Comparison of ENCODE assay signal across 18 cellular contexts in genomic region chr17:42106009-42106408, GRCh38. TPM values are rescaled to one million over a fixed set of nuclear protein-coding genes. Genes with fewer than 3 reads are reported as not detected.
A peak's percentile ranks its signal among the peaks of the same experiment; 100 is the strongest.
DNase-seq lines count a peak whose midpoint lies in the region; ATAC-seq and TF ChIP-seq lines count a peak whose summit lies in the region.
"Had no signal": no experiment of that assay in that cellular context is flagged by ENCODE, and none has a peak within 500 bp of the region (broad histone marks: within the 10 kb centered on the region; RNA-seq: fewer than 3 reads in every experiment).

No MANE protein-coding gene starts in this region.

- H3K4me3 ChIP-seq in brain microvascular endothelial cell (ENCODE audit: low read depth, low read length): no peak overlapping the region
- H3K4me3 ChIP-seq: HAP-1 had no signal

- H3K27me3 ChIP-seq in brain microvascular endothelial cell (replicated peaks): no peaks in the 10 kb centered on the region

- H3K27ac ChIP-seq in brain microvascular endothelial cell: no peak overlapping the region
- H3K27ac ChIP-seq: HL-60 had no signal

- no peak for DNase-seq in activated naive CD8-positive, alpha-beta T cell treated with anti-CD3 and anti-CD28 coated beads, Interleukin-2, amount 10 ng/mL, durations not matched to agents 7 days and 5 days
- no peak for DNase-seq in activated naive CD8-positive, alpha-beta T cell treated with anti-CD3 and anti-CD28 coated beads for 36 hours
- no peak for DNase-seq in memory B cell (ENCODE audit: low spot score in 2 of 2)
- no peak for DNase-seq in type B pancreatic cell (ENCODE audit: extremely low spot score, unreplicated experiment)
- no peak for DNase-seq in OCI-M2 (lab: John Stamatoyannopoulos, UW; ENCODE audit: unreplicated experiment)
- no peak for DNase-seq in NCI-H187 (lab: John Stamatoyannopoulos, UW)
- DNase-seq in brain microvascular endothelial cell: no peak
- DNase-seq: Caco-2, GF-D8, GOT3, HFFc6 had no signal

- no peaks in the 10 kb centered on the region for H3K27me3 Mint-ChIP-seq in activated naive CD8-positive, alpha-beta T cell treated with anti-CD3 and anti-CD28 coated beads, Interleukin-2, amount 10 ng/mL, durations not matched to agents 7 days and 5 days
- H3K27me3 Mint-ChIP-seq in activated naive CD8-positive, alpha-beta T cell treated with anti-CD3 and anti-CD28 coated beads for 36 hours: no peaks in the 10 kb centered on the region
- H3K27me3 Mint-ChIP-seq in brain: peaks cover 28% of the 10 kb centered on the region
- no peaks in the 10 kb centered on the region for H3K27me3 Mint-ChIP-seq in memory B cell
- peaks cover 31% of the 10 kb centered on the region for H3K27me3 Mint-ChIP-seq in type B pancreatic cell
- H3K27me3 Mint-ChIP-seq: CD8-positive, alpha-beta memory T cell had no signal

- in situ Hi-C loops in brain microvascular endothelial cell (cut with HindIII; ENCODE audit: low pct_ligation_motif_present, low sequenced_read_pairs): loop anchor here (25.0 kb wide), 1 partner anchor 144 kb away; the partner anchor contains the start of gene CNP

- no peak overlapping the region for H3K27ac Mint-ChIP-seq in activated naive CD8-positive, alpha-beta T cell treated with anti-CD3 and anti-CD28 coated beads, Interleukin-2, amount 10 ng/mL, durations not matched to agents 7 days and 5 days
- H3K27ac Mint-ChIP-seq in activated naive CD8-positive, alpha-beta T cell treated with anti-CD3 and anti-CD28 coated beads for 36 hours: no peak overlapping the region
- no peak overlapping the region for H3K27ac Mint-ChIP-seq in brain
- H3K27ac Mint-ChIP-seq in memory B cell: no peak overlapping the region
- no peak overlapping the region for H3K27ac Mint-ChIP-seq in type B pancreatic cell
- H3K27ac Mint-ChIP-seq: CD14-positive monocyte, HFFc6 had no signal

- H3K4me3 Mint-ChIP-seq in activated naive CD8-positive, alpha-beta T cell treated with anti-CD3 and anti-CD28 coated beads, Interleukin-2, amount 10 ng/mL, durations not matched to agents 7 days and 5 days: peak overlapping the region; percentile 19
- H3K4me3 Mint-ChIP-seq in activated naive CD8-positive, alpha-beta T cell treated with anti-CD3 and anti-CD28 coated beads for 36 hours: no peak overlapping the region
- H3K4me3 Mint-ChIP-seq in brain (peak overlapping the region in 4 of 5 experiments; percentile 21 to 49 (median 48)), memory B cell (peak overlapping the region; percentile 22), type B pancreatic cell (peak overlapping the region; percentile 64)
- H3K4me3 Mint-ChIP-seq: CD14-positive monocyte; CD8-positive, alpha-beta memory T cell; HFFc6 had no signal

- H3K9me3 Mint-ChIP-seq in activated naive CD8-positive, alpha-beta T cell treated with anti-CD3 and anti-CD28 coated beads, Interleukin-2, amount 10 ng/mL, durations not matched to agents 7 days and 5 days: no peaks in the 10 kb centered on the region
- H3K9me3 Mint-ChIP-seq in activated naive CD8-positive, alpha-beta T cell treated with anti-CD3 and anti-CD28 coated beads for 36 hours: no peaks in the 10 kb centered on the region
- H3K9me3 Mint-ChIP-seq in brain (no peaks in the 10 kb centered on the region), memory B cell (no peaks in the 10 kb centered on the region), type B pancreatic cell (no peaks in the 10 kb centered on the region)
- H3K9me3 Mint-ChIP-seq: CD14-positive monocyte; CD8-positive, alpha-beta memory T cell; HFFc6 had no signal

- no peaks in the 10 kb centered on the region for H3K36me3 ChIP-seq in brain microvascular endothelial cell (replicated peaks)
- H3K36me3 ChIP-seq: HAP-1 had no signal

- TF ChIP-seq CTCF in brain (conservative IDR thresholded peaks at IDR 0.05): no peak
- no peak for TF ChIP-seq CTCF in type B pancreatic cell (conservative IDR thresholded peaks at IDR 0.05)
- TF ChIP-seq CTCF in brain microvascular endothelial cell (IDR thresholded peaks at IDR 0.05; ENCODE audit: low read depth, low read length, missing control alignments): no peak

- H3K36me3 Mint-ChIP-seq in activated naive CD8-positive, alpha-beta T cell treated with anti-CD3 and anti-CD28 coated beads, Interleukin-2, amount 10 ng/mL, durations not matched to agents 7 days and 5 days: peaks cover 31% of the 10 kb centered on the region
- peaks cover 7% of the 10 kb centered on the region for H3K36me3 Mint-ChIP-seq in activated naive CD8-positive, alpha-beta T cell treated with anti-CD3 and anti-CD28 coated beads for 36 hours
- H3K36me3 Mint-ChIP-seq in brain (no peaks in the 10 kb centered on the region), memory B cell (peaks cover 7% of the 10 kb centered on the region), type B pancreatic cell (no peaks in the 10 kb centered on the region)

- ATAC-seq in activated naive CD8-positive, alpha-beta T cell treated with anti-CD3 and anti-CD28 coated beads, Interleukin-2, amount 10 ng/mL, durations not matched to agents 7 days and 5 days (ENCODE audit: low read depth): no peak
- no peak for ATAC-seq in memory B cell (ENCODE audit: low read depth)

- POLR2A ChIA-PET in activated naive CD8-positive, alpha-beta T cell treated with anti-CD3 and anti-CD28 coated beads, Interleukin-2, amount 10 ng/mL, durations not matched to agents 7 days and 5 days (lab: Charles Lee): interaction anchor here (0.6 to 1.5 kb wide), 2 partner anchors 75 to 86 kb away, joined by 3 read pairs; no protein-coding TSS in a partner anchor

- peaks cover 24% of the 10 kb centered on the region for H3K4me1 Mint-ChIP-seq in activated naive CD8-positive, alpha-beta T cell treated with anti-CD3 and anti-CD28 coated beads, Interleukin-2, amount 10 ng/mL, durations not matched to agents 7 days and 5 days
- H3K4me1 Mint-ChIP-seq in activated naive CD8-positive, alpha-beta T cell treated with anti-CD3 and anti-CD28 coated beads for 36 hours: peaks cover 20% of the 10 kb centered on the region
- H3K4me1 Mint-ChIP-seq in brain (peaks cover 15% of the 10 kb centered on the region), memory B cell (peaks cover 22% of the 10 kb centered on the region), type B pancreatic cell (ENCODE audit: unreplicated experiment) (no peaks in the 10 kb centered on the region)

RNA-seq across cellular contexts. Expression of gene DHX58, which starts 6.5 kb away (rescaled TPM):
- 10 to 100 TPM; 68.7 to 77.6 TPM for total RNA-seq in activated naive CD8-positive, alpha-beta T cell treated with anti-CD3 and anti-CD28 coated beads, Interleukin-2, amount 10 ng/mL, durations not matched to agents 7 days and 5 days
- total RNA-seq in activated naive CD8-positive, alpha-beta T cell treated with anti-CD3 and anti-CD28 coated beads for 36 hours: 10 to 100 TPM; 23.5 to 24.9 TPM
- 4.2 TPM for polyA plus RNA-seq in brain (ENCODE audit: insufficient read depth, low read depth, low replicate concordance)
- total RNA-seq in type B pancreatic cell (ENCODE audit: low replicate concordance): 0.72 and 1.3 TPM in 2 replicates

RNA-seq across cellular contexts. Expression of gene ZNF385C, which starts 7.7 kb away (rescaled TPM):
- total RNA-seq in activated naive CD8-positive, alpha-beta T cell treated with anti-CD3 and anti-CD28 coated beads, Interleukin-2, amount 10 ng/mL, durations not matched to agents 7 days and 5 days: under 1 TPM; 0.40 to 0.58 TPM
- total RNA-seq in activated naive CD8-positive, alpha-beta T cell treated with anti-CD3 and anti-CD28 coated beads for 36 hours: 1 to 10 TPM in 1 of 2 experiments, under 1 TPM in 1; 0.92 to 1.2 TPM
- 0.48 TPM for polyA plus RNA-seq in brain (ENCODE audit: insufficient read depth, low read depth, low replicate concordance)
- total RNA-seq in type B pancreatic cell (ENCODE audit: low replicate concordance): 1.7 and 3.3 TPM in 2 replicates
- total RNA-seq: A172; CD8-positive, alpha-beta memory T cell; HFFc6 had no signal
- polyA plus RNA-seq: BJ; CD8-positive, alpha-beta memory T cell had no signal

RNA-seq across cellular contexts. Expression of gene KAT2A, which starts 15.2 kb away (rescaled TPM):
- total RNA-seq in activated naive CD8-positive, alpha-beta T cell treated with anti-CD3 and anti-CD28 coated beads, Interleukin-2, amount 10 ng/mL, durations not matched to agents 7 days and 5 days: 10 to 100 TPM; 45.1 to 46.9 TPM
- total RNA-seq in activated naive CD8-positive, alpha-beta T cell treated with anti-CD3 and anti-CD28 coated beads for 36 hours: 10 to 100 TPM; 49.1 to 51.6 TPM
- polyA plus RNA-seq in brain (ENCODE audit: insufficient read depth, low read depth, low replicate concordance): 19.4 TPM
- total RNA-seq in type B pancreatic cell (ENCODE audit: low replicate concordance): 36.0 and 63.5 TPM in 2 replicates

RNA-seq across cellular contexts. Expression of gene HSPB9, which starts 16.6 kb away (rescaled TPM):
- total RNA-seq in activated naive CD8-positive, alpha-beta T cell treated with anti-CD3 and anti-CD28 coated beads, Interleukin-2, amount 10 ng/mL, durations not matched to agents 7 days and 5 days: under 1 TPM; 0.31 to 0.36 TPM
- under 1 TPM; 0.18 to 0.33 TPM for total RNA-seq in activated naive CD8-positive, alpha-beta T cell treated with anti-CD3 and anti-CD28 coated beads for 36 hours
- 0.54 TPM for polyA plus RNA-seq in brain (ENCODE audit: insufficient read depth, low read depth, low replicate concordance)
- total RNA-seq in type B pancreatic cell (ENCODE audit: low replicate concordance): 0.36 TPM in 1 of 2 replicates, not detected in the other
- total RNA-seq: A172, Caco-2, HFFc6 had no signal
- polyA plus RNA-seq: BJ; CD14-positive monocyte; CD8-positive, alpha-beta memory T cell had no signal

RNA-seq across cellular contexts. Expression of gene RAB5C, which starts 48.8 kb away (rescaled TPM):
- 10 to 100 TPM; 86.7 to 90.5 TPM for total RNA-seq in activated naive CD8-positive, alpha-beta T cell treated with anti-CD3 and anti-CD28 coated beads, Interleukin-2, amount 10 ng/mL, durations not matched to agents 7 days and 5 days
- total RNA-seq in activated naive CD8-positive, alpha-beta T cell treated with anti-CD3 and anti-CD28 coated beads for 36 hours: 10 to 100 TPM; 44.4 to 48.9 TPM
- polyA plus RNA-seq in brain (ENCODE audit: insufficient read depth, low read depth, low replicate concordance): 255 TPM
- total RNA-seq in type B pancreatic cell (ENCODE audit: low replicate concordance): 85.6 and 107 TPM in 2 replicates

Comparison
In these comparisons a context has a peak if more than half of its experiments do, and no peak if none do; other contexts are left out.
1. RNA of gene DHX58, which starts 6.5 kb away (total RNA-seq): 68.7 to 77.6 TPM in activated naive CD8-positive, alpha-beta T cell treated with anti-CD3 and anti-CD28 coated beads, Interleukin-2, amount 10 ng/mL, durations not matched to agents 7 days and 5 days and 23.5 to 24.9 TPM in activated naive CD8-positive, alpha-beta T cell treated with anti-CD3 and anti-CD28 coated beads for 36 hours; 0.72 to 1.3 TPM in type B pancreatic cell; every median in the first group is over 10 times any median in the second.